Comparison of ENCODE assay signal across 8 cellular contexts in the genomic region with DNA sequence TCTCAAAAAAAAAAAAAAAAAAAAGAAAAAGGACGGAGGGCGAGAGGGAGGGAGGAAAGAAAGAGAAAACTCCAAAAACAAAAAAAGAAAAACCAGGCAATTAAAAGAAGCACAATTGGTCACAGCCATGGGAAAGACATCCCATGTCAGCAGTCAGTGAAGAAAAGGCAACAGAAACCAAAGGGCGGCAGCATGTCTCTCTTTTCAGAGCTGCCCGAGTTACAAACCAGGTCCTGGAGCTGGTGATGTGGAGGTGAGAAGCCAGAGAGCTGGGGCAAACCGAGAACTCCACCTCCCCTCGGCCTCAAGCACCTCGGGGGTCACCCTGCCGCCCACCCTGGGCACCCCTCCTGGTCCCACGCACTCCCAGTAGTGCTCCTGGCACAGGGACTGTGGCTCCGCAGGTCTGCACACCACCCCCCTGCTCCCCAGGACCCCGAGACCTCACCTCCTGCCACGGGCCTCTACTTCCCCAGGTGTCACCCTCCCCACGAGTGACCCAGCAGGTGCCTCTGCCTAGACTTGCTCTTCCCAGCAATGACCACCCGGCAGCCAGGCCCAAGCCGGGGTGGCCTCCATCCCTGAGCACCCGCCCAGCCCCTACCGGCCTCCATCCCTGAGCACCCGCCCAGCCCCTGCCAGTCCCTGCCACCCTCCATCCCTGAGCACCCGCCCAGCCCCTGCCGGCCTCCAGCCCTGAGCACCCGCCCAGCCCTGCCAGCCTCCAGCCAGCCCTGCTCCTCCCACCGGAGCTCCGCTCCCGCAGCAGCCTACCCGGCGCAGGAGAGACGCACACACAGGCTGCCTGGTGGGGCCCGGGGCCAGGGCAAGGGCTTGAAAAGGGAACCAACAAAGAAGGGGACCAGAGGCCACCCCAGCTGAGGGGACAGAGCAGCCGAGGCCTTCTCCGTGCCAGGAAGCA. TPM values are rescaled to one million over a fixed set of nuclear protein-coding genes. Genes with fewer than 3 reads are reported as not detected.
DNase-seq lines count a peak whose midpoint lies in the region; ATAC-seq, FAIRE-seq and TF ChIP-seq lines count a peak whose summit lies in the region.
"Not testable (repeated sequence)": the region's sequence is repeated elsewhere in the genome, so short reads cannot be mapped to it uniquely, and the experiment has no call there.

No MANE protein-coding gene starts in this region.

- H3K36me3 ChIP-seq in ascending aorta; keratinocyte (ENCODE audit: control insufficient read depth in 2 of 2, extremely low read depth in 1 of 2, insufficient read depth in 2 of 2, low read length in 2 of 2); thoracic aorta: not testable (repeated sequence)

- peak; percentile 51 for FAIRE-seq in keratinocyte (lab: Jason Lieb, UNC)

- H4K20me1 ChIP-seq in keratinocyte (ENCODE audit: control insufficient read depth, extremely low read depth, insufficient read depth, low read length) = not testable (repeated sequence)

- not testable (repeated sequence) for H2AFZ ChIP-seq in keratinocyte (ENCODE audit: control insufficient read depth, low read length)

- H3K36me3 Mint-ChIP-seq in natural killer cell treated with Interleukin-12 subunit alpha and Interleukin-12 subunit beta and Interleukin-15 and Interleukin-18, amount 100 ng/mL, for 72 hours = not testable (repeated sequence)

- dilution Hi-C loops in keratinocyte (cut with MboI; ENCODE audit: extremely low pct_ligation_motif_present, low sequenced_read_pairs) = not testable (repeated sequence)

- ATAC-seq in natural killer cell treated with Interleukin-12 subunit alpha and Interleukin-12 subunit beta and Interleukin-15 and Interleukin-18, amount 100 ng/mL, for 72 hours = peak; percentile 37 to 47
- peak; percentile 20 for ATAC-seq in sciatic nerve
- not testable (repeated sequence) for ATAC-seq in thoracic aorta (ENCODE audit: insufficient number of reproducible peaks, low FRiP score, low read depth)

- H3K4me1 ChIP-seq in ascending aorta (peaks cover 10 to 44% of the 10 kb centered on the region in 2 donors), keratinocyte (ENCODE audit: control insufficient read depth, extremely low read depth, insufficient read depth, low read length) (peaks cover 34% of the 10 kb centered on the region), thoracic aorta (ENCODE audit: control insufficient read depth in 1 of 2, low read depth in 2 of 2) (peaks cover 21 to 42% of the 10 kb centered on the region in 2 donors)

- peaks cover 19% of the 10 kb centered on the region for H3K79me2 ChIP-seq in keratinocyte (ENCODE audit: control insufficient read depth, insufficient read depth, low read length)

- H3K4me3 Mint-ChIP-seq in natural killer cell treated with Interleukin-12 subunit alpha and Interleukin-12 subunit beta and Interleukin-15 and Interleukin-18, amount 100 ng/mL, for 72 hours = not testable (repeated sequence)

- TF ChIP-seq CTCF in AG10803 (conservative IDR thresholded peaks at IDR 0.05; ENCODE audit: low read length); ascending aorta (IDR thresholded peaks at IDR 0.05); keratinocyte (optimal IDR thresholded peaks at IDR 0.05 in 1 of 3, IDR thresholded peaks at IDR 0.05 in 1 of 3, conservative IDR thresholded peaks at IDR 0.05 in 1 of 3; ENCODE audit: extremely low read depth in 1 of 3, insufficient read depth in 2 of 3, low read length in 3 of 3); thoracic aorta (IDR thresholded peaks at IDR 0.05): not testable (repeated sequence)

- H3K4me3 ChIP-seq in AG10803 (ENCODE audit: low read length); keratinocyte (ENCODE audit: control insufficient read depth in 2 of 3, extremely low read depth in 1 of 3, insufficient read depth in 2 of 3, low read depth in 1 of 3, low read length in 3 of 3): not testable (repeated sequence)
- peak overlapping the region; percentile 30 to 62 for H3K4me3 ChIP-seq in ascending aorta
- peak overlapping the region; percentile 68 for H3K4me3 ChIP-seq in thoracic aorta

- H3K9me1 ChIP-seq in keratinocyte (ENCODE audit: control insufficient read depth, extremely low read depth, insufficient read depth, low read length) = not testable (repeated sequence)

- not testable (repeated sequence) for H3K27me3 Mint-ChIP-seq in natural killer cell treated with Interleukin-12 subunit alpha and Interleukin-12 subunit beta and Interleukin-15 and Interleukin-18, amount 100 ng/mL, for 72 hours

- H3K9ac ChIP-seq in keratinocyte (ENCODE audit: control insufficient read depth, extremely low read depth, insufficient read depth, low read length) = not testable (repeated sequence)

- not testable (repeated sequence) for H3K27ac Mint-ChIP-seq in natural killer cell treated with Interleukin-12 subunit alpha and Interleukin-12 subunit beta and Interleukin-15 and Interleukin-18, amount 100 ng/mL, for 72 hours

- not testable (repeated sequence) for H3K27me3 ChIP-seq in ascending aorta; keratinocyte (ENCODE audit: control insufficient read depth, extremely low read depth, insufficient read depth, low read length); thoracic aorta (replicated peaks; ENCODE audit: insufficient read depth)

- H3K9me3 ChIP-seq in ascending aorta; keratinocyte (ENCODE audit: control insufficient read depth, low read depth, low read length); thoracic aorta: not testable (repeated sequence)

- not testable (repeated sequence) for H3K4me1 Mint-ChIP-seq in natural killer cell treated with Interleukin-12 subunit alpha and Interleukin-12 subunit beta and Interleukin-15 and Interleukin-18, amount 100 ng/mL, for 72 hours (ENCODE audit: low read depth in 2 of 2)

- not testable (repeated sequence) for H3K4me2 ChIP-seq in keratinocyte (ENCODE audit: control insufficient read depth, extremely low read depth, insufficient read depth, low read depth, low read length)

- intact Hi-C loops in ascending aorta (cut with DNase I) = loop anchor here (10.0 kb wide), 1 partner anchor 46 kb away; the partner anchor contains the start of gene RRN3
- intact Hi-C loops in sciatic nerve (cut with DNase I) = not testable (repeated sequence)

- H3K27ac ChIP-seq in ascending aorta (peak overlapping the region; percentile 93 to 98), thoracic aorta (peak overlapping the region; percentile 80 to 99)
- H3K27ac ChIP-seq in keratinocyte (ENCODE audit: control insufficient read depth, insufficient read depth, low read length) = not testable (repeated sequence)

- DNase-seq in AG10803 (ENCODE audit: low read depth) (peak; percentile 20), NAMALWA (ENCODE audit: low spot score) (peak; percentile 19), ascending aorta (ENCODE audit: low spot score in 2 of 2) (peak in 1 of 2 donors; percentile 77), epidermal melanocyte (ENCODE audit: insufficient read length, low spot score) (peak; percentile 15)
- DNase-seq in keratinocyte (ENCODE audit: low read depth, low spot score); natural killer cell treated with Interleukin-12 subunit alpha and Interleukin-12 subunit beta and Interleukin-15 and Interleukin-18, amount 100 ng/mL, for 72 hours (ENCODE audit: low spot score); sciatic nerve (ENCODE audit: low spot score); thoracic aorta (ENCODE audit: low spot score): not testable (repeated sequence)

- not testable (repeated sequence) for H3K9me3 Mint-ChIP-seq in natural killer cell treated with Interleukin-12 subunit alpha and Interleukin-12 subunit beta and Interleukin-15 and Interleukin-18, amount 100 ng/mL, for 72 hours

RNA-seq across cellular contexts. Expression of gene RRN3, which starts 46.6 kb away (rescaled TPM):
- total RNA-seq in ascending aorta (4.8 TPM), sciatic nerve (28.8 TPM), thoracic aorta (10 to 100 TPM; 25.0 to 30.2 TPM)
- polyA plus RNA-seq in keratinocyte = 40.7 to 60.3 TPM (median 53.1 TPM) in 3 replicates
- 39.3 TPM for polyA plus RNA-seq in keratinocyte (2011; ENCODE audit: low read depth)
- polyA plus RNA-seq in keratinocyte (2011; cell fraction: cytosol; rRNA removed) = 28.6 and 54.5 TPM in 2 replicates
- polyA plus RNA-seq in keratinocyte (2011; cell fraction: nucleus; rRNA removed) = 58.2 and 67.4 TPM in 2 replicates
- 29.2 and 30.9 TPM in 2 replicates for polyA plus RNA-seq in keratinocyte (2012; ENCODE audit: low replicate concordance)
- polyA minus RNA-seq in keratinocyte = 27.3 to 74.1 TPM (median 65.7 TPM) in 3 replicates
- polyA minus RNA-seq in keratinocyte (2011; cell fraction: cytosol; rRNA and poly(A)+ RNA removed) = 44.7 TPM
- 42.6 and 79.0 TPM in 2 replicates for polyA minus RNA-seq in keratinocyte (2011; cell fraction: nucleus; rRNA and poly(A)+ RNA removed)
- 10 to 100 TPM; 42.6 to 61.6 TPM for total RNA-seq in natural killer cell treated with Interleukin-12 subunit alpha and Interleukin-12 subunit beta and Interleukin-15 and Interleukin-18, amount 100 ng/mL, for 72 hours
